ENCODE assay signal across 29 cellular contexts in the genomic region with DNA sequence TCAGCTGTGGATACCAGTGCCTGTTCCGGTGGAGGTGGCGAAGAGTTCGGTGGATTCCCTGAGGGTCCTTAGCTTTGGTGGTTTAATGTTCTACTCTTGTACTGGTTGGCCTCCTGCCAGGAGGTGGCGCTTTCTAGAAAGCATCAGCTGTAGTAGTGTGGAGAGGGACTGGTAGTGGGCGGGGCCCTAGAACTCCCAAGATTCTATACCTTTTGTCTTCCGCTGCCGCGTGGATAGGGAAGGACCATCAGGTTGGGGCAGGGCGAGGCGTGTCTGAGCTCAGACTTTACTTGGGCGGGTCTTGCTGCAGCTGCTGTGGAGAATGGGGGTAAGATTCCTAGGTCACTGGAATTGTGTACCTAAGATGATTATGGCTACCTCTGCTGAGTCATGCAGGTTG.
DNase-seq lines count a peak whose midpoint lies in the region; ATAC-seq lines count a peak whose summit lies in the region.
"Had no signal": no experiment of that assay in that cellular context is flagged by ENCODE, and none has a peak within 500 bp of the region (broad histone marks: within the 10 kb centered on the region; RNA-seq: fewer than 3 reads in every experiment).

No MANE protein-coding gene starts in this region.

- H3K9me3 ChIP-seq in ES-I3 (ENCODE audit: control insufficient read depth, insufficient read depth, low read length), result no peaks in the 10 kb centered on the region
- H3K9me3 ChIP-seq: right atrium auricular region, suprapubic skin, upper lobe of right lung had no signal

- DNase-seq in HT1080 (ENCODE audit: low read depth) (peak; percentile 13), SK-MEL-5 (ENCODE audit: low read depth, low spot score) (peak; percentile 64), islet precursor cell (peak; percentile 66), activated gamma-delta T cell (lab: John Stamatoyannopoulos, UW) (no peak)
- no peak for DNase-seq in activated CD4-positive, alpha-beta T cell treated with anti-CD3 and anti-CD28 coated beads, Interleukin-2, amount 50 U/mL, for 1 hour
- DNase-seq: activated CD4-positive, alpha-beta T cell treated with anti-CD3 and anti-CD28 coated beads, Interleukin-2, amount 10 ng/mL, durations not matched to agents 24 days and 14 days; activated T-cell treated with anti-CD3 and anti-CD28 coated beads, Interleukin-2, amount 50 U/mL, for 24 hours; DMS79; GM23248; hypothalamus; left ventricle myocardium inferior; mesenchymal stem cell; MM.1S; NCI-H1105 treated with DMSO at 0.1 percent for 48 hours; NCI-H2081; NCI-H446; PC-3; stimulated activated CD4-positive, alpha-beta T cell treated with anti-CD3 and anti-CD28 coated beads, Interleukin-1b, Interleukin-23, amount 100 ng/mL, for 48 hours; stimulated activated naive CD4-positive, alpha-beta T cell treated with Interleukin-2 at 50 U/mL for 16 hours; upper lobe of right lung had no signal

- in situ Hi-C loops in SK-MEL-5 (cut with HindIII; ENCODE audit: low pct_unique_long_range_greater_than_20kb, low sequenced_read_pairs), result no loop called here

- peak overlapping the region; percentile 72 for H3K9ac ChIP-seq in ES-I3 (ENCODE audit: low read depth, low read length)
- H3K9ac ChIP-seq: BLaER1 treated with 17β-estradiol and CSF1 and Interleukin-3, amounts not matched to agents 10 nM and 100 nM; GM23248 had no signal

- ATAC-seq in HG02970 (IDR thresholded peaks at IDR 0.05; ENCODE audit: low FRiP score, unreplicated experiment), result no peak
- no peak for ATAC-seq in HG03045 (IDR thresholded peaks at IDR 0.05; ENCODE audit: unreplicated experiment)
- ATAC-seq: HepG2, PC-3, Right ventricle myocardium inferior, upper lobe of right lung had no signal

- no peaks in the 10 kb centered on the region for H3K36me3 ChIP-seq in ES-I3 (ENCODE audit: insufficient read depth, low read length)
- H3K36me3 ChIP-seq: ascending aorta; BLaER1 treated with 17β-estradiol and CSF1 and Interleukin-3, amounts not matched to agents 10 nM and 100 nM; left ventricle myocardium inferior; right atrium auricular region; suprapubic skin; upper lobe of right lung had no signal

- no peaks in the 10 kb centered on the region for H3K4me1 ChIP-seq in ES-I3 (ENCODE audit: insufficient read depth, low read length)
- H3K4me1 ChIP-seq: ascending aorta; BLaER1 treated with 17β-estradiol and CSF1 and Interleukin-3, amounts not matched to agents 10 nM and 100 nM; left ventricle myocardium inferior; right atrium auricular region; suprapubic skin; upper lobe of right lung had no signal

Comparison
In these comparisons a context has a peak if more than half of its experiments do, and no peak if none do; other contexts are left out.
1. DNase-seq: peak in HT1080 (single experiment), SK-MEL-5 (single experiment) and islet precursor cell (single experiment); none in activated gamma-delta T cell (single experiment) and activated CD4-positive, alpha-beta T cell treated with anti-CD3 and anti-CD28 coated beads, Interleukin-2, amount 50 U/mL, for 1 hour (single experiment).